ENCODE assay signal across 8 cellular contexts in genomic region chr14:63542231-63542999, GRCh38. TPM values are rescaled to one million over a fixed set of nuclear protein-coding genes. Genes with fewer than 3 reads are reported as not detected.
A peak's percentile ranks its signal among the peaks of the same experiment; 100 is the strongest.
DNase-seq lines count a peak whose midpoint lies in the region; ATAC-seq and TF ChIP-seq lines count a peak whose summit lies in the region.

No MANE protein-coding gene starts in this region.

- CTCF ChIA-PET in CD8-positive, alpha-beta T cell (lab: Charles Lee): interaction anchor here (0.9 to 1.4 kb wide), 2 partner anchors 10 to 56 kb away, joined by 3 read pairs; no protein-coding TSS in a partner anchor
- CTCF ChIA-PET in activated CD4-positive, alpha-beta memory T cell treated with anti-CD3 and anti-CD28 coated beads, Interleukin-2, amount 10 ng/mL, durations not matched to agents 7 days and 5 days (lab: Charles Lee): interaction anchor here (1.0 to 3.4 kb wide), 7 partner anchors 31 to 228 kb away, joined by 3 to 31 read pairs (median 5); partner anchors contain the start of gene WDR89

- H2AK5ac ChIP-seq in neuronal stem cell (ENCODE audit: low read depth, low read length): peak overlapping the region; percentile 90

- ATAC-seq in CD8-positive, alpha-beta T cell: no peak
- peak; percentile 13 for ATAC-seq in GM19397 (IDR thresholded peaks at IDR 0.05; ENCODE audit: unreplicated experiment)

- no CpG with 5 or more reads among the region's 46 CpGs for WGBS in neuronal stem cell (ENCODE audit: extremely low coverage in 2 of 2, insufficient read length in 2 of 2, insufficient replicate concordance in 1 of 2), 2 donors

- peak overlapping the region; percentile 83 for H3K27ac Mint-ChIP-seq in CD8-positive, alpha-beta T cell
- peak overlapping the region in 2 of 3 donors; percentile 25 to 89 for H3K27ac Mint-ChIP-seq in IgD-negative memory B cell
- peak overlapping the region; percentile 67 for H3K27ac Mint-ChIP-seq in activated CD4-positive, alpha-beta memory T cell treated with anti-CD3 and anti-CD28 coated beads, Interleukin-2, amount 10 ng/mL, durations not matched to agents 7 days and 5 days

- H2BK12ac ChIP-seq in neuronal stem cell (ENCODE audit: low read length): no peak overlapping the region

- peaks cover 8% of the 10 kb centered on the region for H3K79me1 ChIP-seq in neuronal stem cell (ENCODE audit: low read depth, low read length)

- peak overlapping the region; percentile 91 for H3K23ac ChIP-seq in neuronal stem cell (ENCODE audit: low read depth, low read length, poor library complexity)

- no peaks in the 10 kb centered on the region for H3K27me3 ChIP-seq in CD8-positive, alpha-beta T cell (ENCODE audit: insufficient read depth, low read length)
- no peaks in the 10 kb centered on the region for H3K27me3 ChIP-seq in neuronal stem cell (ENCODE audit: control insufficient read depth in 3 of 3, insufficient read depth in 3 of 3, low read depth in 1 of 3, low read length in 3 of 3)

- peak overlapping the region; percentile 95 for H2AFZ ChIP-seq in neuronal stem cell (ENCODE audit: low read length)

- peak overlapping the region; percentile 75 for H2BK15ac ChIP-seq in neuronal stem cell (ENCODE audit: low read length)

- TF ChIP-seq CTCF in CD8-positive, alpha-beta T cell (IDR thresholded peaks at IDR 0.05): no peak
- TF ChIP-seq CTCF in fibroblast of the aortic adventitia (IDR thresholded peaks at IDR 0.05; ENCODE audit: insufficient read depth, low read length): no peak

- H3K9ac ChIP-seq in neuronal stem cell (ENCODE audit: low read depth, low read length, poor library complexity): peak overlapping the region; percentile 97

- peak overlapping the region; percentile 99 for H4K91ac ChIP-seq in neuronal stem cell (ENCODE audit: low read depth, low read length, poor library complexity)

- peak overlapping the region; percentile 82 for H3K14ac ChIP-seq in neuronal stem cell (ENCODE audit: low read length)

- H3K4me2 ChIP-seq in neuronal stem cell (ENCODE audit: insufficient read depth, low read length, poor library complexity, severe bottlenecking): peak overlapping the region; percentile 52

- peak overlapping the region; percentile 71 for H3K27ac ChIP-seq in CD8-positive, alpha-beta T cell (ENCODE audit: low read depth, low read length)
- H3K27ac ChIP-seq in neuronal stem cell (replicated peaks; ENCODE audit: low read length): peak overlapping the region; percentile 93

- H3K9me3 Mint-ChIP-seq in CD8-positive, alpha-beta T cell: no peaks in the 10 kb centered on the region
- H3K9me3 Mint-ChIP-seq in IgD-negative memory B cell: no peaks in the 10 kb centered on the region
- H3K9me3 Mint-ChIP-seq in activated CD4-positive, alpha-beta memory T cell treated with anti-CD3 and anti-CD28 coated beads, Interleukin-2, amount 10 ng/mL, durations not matched to agents 7 days and 5 days: no peaks in the 10 kb centered on the region

- POLR2A ChIA-PET in CD8-positive, alpha-beta T cell (lab: Charles Lee): interaction anchor here (0.9 to 2.0 kb wide), 7 partner anchors 30 to 962 kb away, joined by 3 to 15 read pairs (median 4); partner anchors contain the start of genes WDR89 and ZBTB1
- POLR2A ChIA-PET in activated CD4-positive, alpha-beta memory T cell treated with anti-CD3 and anti-CD28 coated beads, Interleukin-2, amount 10 ng/mL, durations not matched to agents 7 days and 5 days (lab: Charles Lee): interaction anchor here (0.8 to 3.3 kb wide), 15 partner anchors 9 to 391 kb away, joined by 3 to 24 read pairs (median 6); partner anchors contain the start of genes SGPP1 and WDR89

- H2BK120ac ChIP-seq in neuronal stem cell (ENCODE audit: low read depth, low read length): peak overlapping the region; percentile 81

- H3K4me3 Mint-ChIP-seq in CD8-positive, alpha-beta T cell: peak overlapping the region; percentile 98
- H3K4me3 Mint-ChIP-seq in IgD-negative memory B cell: peak overlapping the region; percentile 95 to 99 (median 97)
- peak overlapping the region; percentile 86 for H3K4me3 Mint-ChIP-seq in activated CD4-positive, alpha-beta memory T cell treated with anti-CD3 and anti-CD28 coated beads, Interleukin-2, amount 10 ng/mL, durations not matched to agents 7 days and 5 days

- H3K4ac ChIP-seq in neuronal stem cell (ENCODE audit: low read length): peak overlapping the region; percentile 97

- peak overlapping the region; percentile 75 for H3K4me3 ChIP-seq in CD8-positive, alpha-beta T cell (ENCODE audit: low read depth, low read length)
- peak overlapping the region; percentile 91 for H3K4me3 ChIP-seq in fibroblast of the aortic adventitia (ENCODE audit: low read depth, low read length)
- peak overlapping the region; percentile 72 to 97 for H3K4me3 ChIP-seq in neuronal stem cell (ENCODE audit: low read length in 2 of 2)

- DNase-seq in CD8-positive, alpha-beta T cell: peak in 2 of 7 experiments; percentile 4 to 7
- DNase-seq in activated CD4-positive, alpha-beta memory T cell treated with anti-CD3 and anti-CD28 coated beads, Interleukin-2, amount 10 ng/mL, durations not matched to agents 7 days and 5 days: peak; percentile 31
- DNase-seq in fibroblast of the aortic adventitia (ENCODE audit: low read depth) (no peak), neuronal stem cell (ENCODE audit: low spot score) (peak; percentile 39), DMS153 (lab: John Stamatoyannopoulos, UW) (no peak), NCI-H446 treated with DMSO at 0.1 percent for 48 hours (lab: John Stamatoyannopoulos, UW) (no peak)

- H2BK5ac ChIP-seq in neuronal stem cell (ENCODE audit: low read length): peak overlapping the region; percentile 93

- peaks cover 13% of the 10 kb centered on the region for H3K36me3 ChIP-seq in CD8-positive, alpha-beta T cell (ENCODE audit: insufficient read depth, low read length)
- H3K36me3 ChIP-seq in neuronal stem cell (replicated peaks in 1 of 2; ENCODE audit: control insufficient read depth in 2 of 2, insufficient read depth in 2 of 2, low read length in 2 of 2): peaks cover 5 to 39% of the 10 kb centered on the region in 2 donors

- peaks cover 17% of the 10 kb centered on the region for H3K4me1 ChIP-seq in CD8-positive, alpha-beta T cell (ENCODE audit: insufficient read depth, low read length)
- peaks cover 0 to 5% of the 10 kb centered on the region in 2 donors for H3K4me1 ChIP-seq in neuronal stem cell (ENCODE audit: control insufficient read depth in 2 of 2, insufficient read depth in 1 of 2, low read depth in 1 of 2, low read length in 2 of 2)

- intact Hi-C loops in CD8-positive, alpha-beta T cell (cut with DNase I, micrococcal nuclease): loop anchor here (2.0 to 10.0 kb wide), 11 partner anchors 65 to 1560 kb away; partner anchors contain the start of genes FNTB (in 2 of the 2), MTHFD1 (in 2 of the 2), SYNE2 (in 2 of the 2) and MAX (in 1 of the 2)

- peak overlapping the region; percentile 99 for H3K18ac ChIP-seq in neuronal stem cell (ENCODE audit: low read length)

- peak overlapping the region; percentile 92 for H4K8ac ChIP-seq in neuronal stem cell (ENCODE audit: low read depth, low read length)

- peaks cover 36% of the 10 kb centered on the region for H3K4me1 Mint-ChIP-seq in CD8-positive, alpha-beta T cell (ENCODE audit: low read depth)
- H3K4me1 Mint-ChIP-seq in IgD-negative memory B cell: peaks cover 13 to 38% (median 36%) of the 10 kb centered on the region in 3 donors
- peaks cover 33% of the 10 kb centered on the region for H3K4me1 Mint-ChIP-seq in activated CD4-positive, alpha-beta memory T cell treated with anti-CD3 and anti-CD28 coated beads, Interleukin-2, amount 10 ng/mL, durations not matched to agents 7 days and 5 days

- H3K36me3 Mint-ChIP-seq in CD8-positive, alpha-beta T cell: peaks cover 29% of the 10 kb centered on the region
- peaks cover 3% of the 10 kb centered on the region for H3K36me3 Mint-ChIP-seq in IgD-negative memory B cell
- peaks cover 18% of the 10 kb centered on the region for H3K36me3 Mint-ChIP-seq in activated CD4-positive, alpha-beta memory T cell treated with anti-CD3 and anti-CD28 coated beads, Interleukin-2, amount 10 ng/mL, durations not matched to agents 7 days and 5 days (ENCODE audit: low read depth)

- H3K9me3 ChIP-seq in CD8-positive, alpha-beta T cell (ENCODE audit: low read length): no peaks in the 10 kb centered on the region
- H3K9me3 ChIP-seq in neuronal stem cell (replicated peaks in 1 of 2; ENCODE audit: control insufficient read depth in 2 of 2, insufficient read depth in 1 of 2, low read depth in 1 of 2, low read length in 2 of 2): no peaks in the 10 kb centered on the region

- H3K27me3 Mint-ChIP-seq in CD8-positive, alpha-beta T cell (ENCODE audit: low read depth): no peaks in the 10 kb centered on the region
- H3K27me3 Mint-ChIP-seq in IgD-negative memory B cell: no peaks in the 10 kb centered on the region
- no peaks in the 10 kb centered on the region for H3K27me3 Mint-ChIP-seq in activated CD4-positive, alpha-beta memory T cell treated with anti-CD3 and anti-CD28 coated beads, Interleukin-2, amount 10 ng/mL, durations not matched to agents 7 days and 5 days

RNA-seq across cellular contexts. Expression of gene PPP2R5E, which starts 0.8 kb away (rescaled TPM):
- 10 to 100 TPM; 33.5 to 35.9 TPM for total RNA-seq in CD8-positive, alpha-beta T cell
- 33.3 TPM for polyA plus RNA-seq in IgD-negative memory B cell
- total RNA-seq in activated CD4-positive, alpha-beta memory T cell treated with anti-CD3 and anti-CD28 coated beads, Interleukin-2, amount 10 ng/mL, durations not matched to agents 7 days and 5 days: 10 to 100 TPM; 44.8 to 46.3 TPM
- total RNA-seq in fibroblast of the aortic adventitia (ENCODE audit: low replicate concordance): 16.0 and 31.7 TPM in 2 replicates
- polyA plus RNA-seq in neuronal stem cell (2013, experiment 1 of 2): 48.1 TPM
- polyA plus RNA-seq in neuronal stem cell (2013, experiment 2 of 2): 52.2 TPM

Comparison
In these comparisons a context has a peak if more than half of its experiments do, and no peak if none do; other contexts are left out.
1. DNase-seq: peak in activated CD4-positive, alpha-beta memory T cell treated with anti-CD3 and anti-CD28 coated beads, Interleukin-2, amount 10 ng/mL, durations not matched to agents 7 days and 5 days (single experiment) and neuronal stem cell (single experiment); none in fibroblast of the aortic adventitia (single experiment), DMS153 (single experiment) and NCI-H446 treated with DMSO at 0.1 percent for 48 hours (single experiment).
2. Peak in every context shown above with its lines, with median percentiles within 50 percentile points of each other: H3K4me3 ChIP-seq, H3K27ac Mint-ChIP-seq and H3K4me3 Mint-ChIP-seq.